24 cellular contexts compared by ENCODE assay signal in the genomic region with DNA sequence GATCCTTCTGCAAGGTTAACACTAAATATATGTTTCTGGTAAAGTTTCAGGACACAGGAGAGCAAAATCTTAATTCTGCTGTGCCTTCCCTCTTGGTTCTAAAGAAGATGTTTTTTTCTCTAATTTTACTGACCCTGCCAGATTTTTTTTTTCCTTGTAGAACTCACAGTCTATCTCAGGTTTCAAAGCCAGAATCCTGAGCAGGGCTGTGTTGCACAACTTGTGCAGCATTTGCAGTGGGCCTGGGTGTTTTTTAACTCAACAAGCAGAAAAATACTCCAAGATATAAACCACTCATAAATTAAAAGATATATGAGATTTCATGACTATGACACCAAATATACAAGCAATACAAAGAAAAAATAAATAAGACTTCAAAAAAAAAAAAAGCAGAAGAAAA.
"Had no signal": no experiment of that assay in that cellular context is flagged by ENCODE, and none has a peak within 500 bp of the region (broad histone marks: within the 10 kb centered on the region; RNA-seq: fewer than 3 reads in every experiment).

No MANE protein-coding gene starts in this region.

- DNase-seq: activated CD4-positive, alpha-beta T cell treated with anti-CD3 and anti-CD28 coated beads for 1 hour; activated CD4-positive, alpha-beta T cell treated with anti-CD3 and anti-CD28 coated beads, Interleukin-2, amount 50 U/mL, for 1 hour; activated CD8-positive, alpha-beta T cell treated with anti-CD3 and anti-CD28 coated beads, Interleukin-2, amount 10 ng/mL, durations not matched to agents 7 days and 5 days; activated naive CD4-positive, alpha-beta T cell; activated naive CD8-positive, alpha-beta T cell treated with anti-CD3 and anti-CD28 coated beads, Interleukin-2, amount 10 ng/mL, durations not matched to agents 7 days and 5 days; activated T-cell treated with anti-CD3 and anti-CD28 coated beads, Interleukin-2, amount 50 U/mL, for 1 hour; aorta; brain microvascular endothelial cell; endodermal cell; hypothalamus; left ventricle myocardium superior; mammary epithelial cell; midbrain; nucleus accumbens; stimulated activated CD4-positive, alpha-beta T cell treated with anti-CD3 and anti-CD28 coated beads, Interleukin-2, amount 100 ng/mL, for 48 hours; stimulated activated CD8-positive, alpha-beta memory T cell treated with anti-CD3 and anti-CD28 coated beads, Interleukin-4, amount 100 ng/mL, for 48 hours; stimulated activated naive B cell treated with anti-CD40 and anti-IgM and Interleukin-4, amounts not matched to agents 10 μg/mL and 1 μg/mL and 100 μg/mL, for 72 hours; T-helper 9 cell had no signal

- H3K9me3 Mint-ChIP-seq: activated naive CD8-positive, alpha-beta T cell treated with anti-CD3 and anti-CD28 coated beads, Interleukin-2, amount 10 ng/mL, durations not matched to agents 7 days and 5 days; activated T-helper 2 cell treated with anti-CD3 and anti-CD28 coated beads, Interferon-gamma antibody, Interleukin-2, Interleukin-4, amounts not matched to agents 10 μg/mL and 5 μg/mL and 100 μg/mL, durations not matched to agents 14 hours and 24 hours and 36 hours; endodermal cell; stimulated activated naive B cell treated with anti-CD40 and anti-IgM and Interleukin-4, amounts not matched to agents 10 μg/mL and 1 μg/mL and 100 μg/mL, for 72 hours; type B pancreatic cell had no signal

- H3K27ac Mint-ChIP-seq: activated CD8-positive, alpha-beta T cell treated with anti-CD3 and anti-CD28 coated beads, Interleukin-2, amount 10 ng/mL, durations not matched to agents 7 days and 5 days; activated naive CD8-positive, alpha-beta T cell treated with anti-CD3 and anti-CD28 coated beads, Interleukin-2, amount 10 ng/mL, durations not matched to agents 7 days and 5 days; activated T-helper 2 cell treated with anti-CD3 and anti-CD28 coated beads, Interferon-gamma antibody, Interleukin-2, Interleukin-4, amounts not matched to agents 10 μg/mL and 5 μg/mL and 100 μg/mL, durations not matched to agents 14 hours and 24 hours and 36 hours; endodermal cell; stimulated activated naive B cell treated with anti-CD40 and anti-IgM and Interleukin-4, amounts not matched to agents 10 μg/mL and 1 μg/mL and 100 μg/mL, for 72 hours; type B pancreatic cell had no signal

- H3K4me3 ChIP-seq: gastroesophageal sphincter, thoracic aorta, vagina had no signal

- ATAC-seq: activated CD8-positive, alpha-beta T cell treated with anti-CD3 and anti-CD28 coated beads, Interleukin-2, amount 10 ng/mL, durations not matched to agents 7 days and 5 days; gastroesophageal sphincter; left ventricle myocardium superior; sciatic nerve; stimulated activated naive B cell treated with anti-CD40 and anti-IgM and Interleukin-4, amounts not matched to agents 10 μg/mL and 1 μg/mL and 100 μg/mL, for 72 hours had no signal

- H3K4me3 Mint-ChIP-seq: activated CD8-positive, alpha-beta T cell treated with anti-CD3 and anti-CD28 coated beads, Interleukin-2, amount 10 ng/mL, durations not matched to agents 7 days and 5 days; activated naive CD8-positive, alpha-beta T cell treated with anti-CD3 and anti-CD28 coated beads, Interleukin-2, amount 10 ng/mL, durations not matched to agents 7 days and 5 days; endodermal cell; stimulated activated naive B cell treated with anti-CD40 and anti-IgM and Interleukin-4, amounts not matched to agents 10 μg/mL and 1 μg/mL and 100 μg/mL, for 72 hours; type B pancreatic cell had no signal

- H3K4me1 Mint-ChIP-seq: endodermal cell had no signal

- H3K27me3 Mint-ChIP-seq: activated naive CD8-positive, alpha-beta T cell treated with anti-CD3 and anti-CD28 coated beads, Interleukin-2, amount 10 ng/mL, durations not matched to agents 7 days and 5 days; stimulated activated naive B cell treated with anti-CD40 and anti-IgM and Interleukin-4, amounts not matched to agents 10 μg/mL and 1 μg/mL and 100 μg/mL, for 72 hours; type B pancreatic cell had no signal
